9 cellular contexts compared by ENCODE assay signal in genomic region chr9:37146372-37146771, GRCh38. TPM values are rescaled to one million over a fixed set of nuclear protein-coding genes. Genes with fewer than 3 reads are reported as not detected.
A peak's percentile ranks its signal among the peaks of the same experiment; 100 is the strongest.
DNase-seq lines count a peak whose midpoint lies in the region; ATAC-seq, FAIRE-seq and TF ChIP-seq lines count a peak whose summit lies in the region.
"Had no signal": no experiment of that assay in that cellular context is flagged by ENCODE, and none has a peak within 500 bp of the region (broad histone marks: within the 10 kb centered on the region; RNA-seq: fewer than 3 reads in every experiment).

No MANE protein-coding gene starts in this region.

- no peak overlapping the region for H3K27ac ChIP-seq in KMS-11
- peak overlapping the region; percentile 82 for H3K27ac ChIP-seq in GM12878 (ENCODE audit: control insufficient read depth, insufficient read depth)
- no peak overlapping the region for H3K27ac ChIP-seq in upper lobe of right lung
- H3K27ac ChIP-seq in PC-3 (ENCODE audit: low read length) = no peak overlapping the region

- H3K4me2 ChIP-seq in KMS-11 = peak overlapping the region; percentile 42
- H3K4me2 ChIP-seq in GM12878 (ENCODE audit: control insufficient read depth, insufficient read depth) = peak overlapping the region; percentile 81
- no peak overlapping the region for H3K4me2 ChIP-seq in PC-3 (ENCODE audit: low read length)

- H3K4me1 Mint-ChIP-seq in activated naive CD4-positive, alpha-beta T cell treated with anti-CD3 and anti-CD28 coated beads for 36 hours (ENCODE audit: low read depth) = peaks cover 40% of the 10 kb centered on the region

- ATAC-seq in GM12878 (peak; percentile 61), upper lobe of right lung (no peak), GM21825 (IDR thresholded peaks at IDR 0.05; ENCODE audit: unreplicated experiment) (no peak), PC-3 (no peak), left lobe of liver (no peak)

- H3K36me3 Mint-ChIP-seq in activated naive CD4-positive, alpha-beta T cell treated with anti-CD3 and anti-CD28 coated beads for 36 hours (ENCODE audit: low read depth) = peaks cover 17% of the 10 kb centered on the region

- H3K79me2 ChIP-seq in KMS-11 (ENCODE audit: insufficient read depth, low read depth) (no peaks in the 10 kb centered on the region), GM12878 (ENCODE audit: control insufficient read depth, insufficient read depth, low read length) (peaks cover 71% of the 10 kb centered on the region), PC-3 (ENCODE audit: low read length) (no peaks in the 10 kb centered on the region)

- no peak for TF ChIP-seq POLR2A in GM12878 (IDR thresholded peaks at IDR 0.05; ENCODE audit: low read depth, low read length)

- H3K4me3 Mint-ChIP-seq in activated naive CD4-positive, alpha-beta T cell treated with anti-CD3 and anti-CD28 coated beads for 36 hours = peak overlapping the region; percentile 50

- CTCF ChIA-PET in activated naive CD4-positive, alpha-beta T cell treated with anti-CD3 and anti-CD28 coated beads for 36 hours (lab: Charles Lee) = interaction anchor here (0.7 to 1.1 kb wide), 3 partner anchors 33 to 111 kb away, joined by 3 read pairs; no protein-coding TSS in a partner anchor
- CTCF ChIA-PET in GM12878 (lab: Yijun Ruan, JAX) (interaction anchor here (0.7 to 2.0 kb wide), 8 partner anchors 8 to 273 kb away, joined by 3 to 7 read pairs (median 4); no protein-coding TSS in a partner anchor), PC-3 (lab: Charles Lee) (no interaction called here)

- H3K36me3 ChIP-seq in KMS-11 (ENCODE audit: insufficient read depth) = no peaks in the 10 kb centered on the region
- no peaks in the 10 kb centered on the region; a peak in 1 of 4 replicates for H3K36me3 ChIP-seq in GM12878 (ENCODE audit: control insufficient read depth in 2 of 2, insufficient read depth in 2 of 2, low read length in 1 of 2)
- H3K36me3 ChIP-seq in upper lobe of right lung = no peaks in the 10 kb centered on the region
- no peaks in the 10 kb centered on the region for H3K36me3 ChIP-seq in PC-3 (ENCODE audit: low read depth, low read length)

- peak overlapping the region; percentile 75 for H3K27ac Mint-ChIP-seq in activated naive CD4-positive, alpha-beta T cell treated with anti-CD3 and anti-CD28 coated beads for 36 hours

- H3K9me2 ChIP-seq in PC-3 (replicated peaks; ENCODE audit: low read length) = no peaks in the 10 kb centered on the region

- no peak for TF ChIP-seq RAD21 in GM12878 (IDR thresholded peaks at IDR 0.05; ENCODE audit: insufficient read depth, low read depth, low read length)

- WGBS in GM12878 (ENCODE audit: insufficient coverage, insufficient replicate concordance, low lambda C conversion rate, missing lambda C conversion rate) = 0% methylated on average over 2 of the region's 2 CpGs

- H2AFZ ChIP-seq in KMS-11 (ENCODE audit: low read depth) (no peak overlapping the region), GM12878 (ENCODE audit: control insufficient read depth, low read depth, low read length) (no peak overlapping the region), PC-3 (ENCODE audit: low read length) (no peak overlapping the region)

- H3K27me3 Mint-ChIP-seq in activated naive CD4-positive, alpha-beta T cell treated with anti-CD3 and anti-CD28 coated beads for 36 hours (ENCODE audit: low read depth) = no peaks in the 10 kb centered on the region

- H3K9ac ChIP-seq in KMS-11 (no peak overlapping the region), GM12878 (ENCODE audit: control insufficient read depth, insufficient read depth, low read length) (peak overlapping the region; percentile 24), PC-3 (ENCODE audit: low read length) (no peak overlapping the region)

- intact Hi-C loops in activated naive CD4-positive, alpha-beta T cell treated with anti-CD3 and anti-CD28 coated beads for 36 hours (cut with micrococcal nuclease) = loop anchor here (5.0 kb wide), 2 partner anchors 41 to 114 kb away; partner anchors contain the start of gene PAX5
- intact Hi-C loops in GM12878 (cut with micrococcal nuclease; ENCODE audit: unreplicated experiment) = loop anchor here (1.0 to 2.0 kb wide), 2 partner anchors 40 to 263 kb away; no protein-coding TSS in a partner anchor
- intact Hi-C loops in upper lobe of right lung (cut with DNase I) = no loop called here
- intact Hi-C loops in PC-3 (cut with micrococcal nuclease) = no loop called here

- H4K20me1 ChIP-seq in KMS-11 (ENCODE audit: insufficient read depth) (no peaks in the 10 kb centered on the region), GM12878 (ENCODE audit: control insufficient read depth, insufficient read depth) (no peaks in the 10 kb centered on the region), PC-3 (ENCODE audit: low read length) (0 out of 2 replicates have a peak, but pooled peaks cover 2% of the 10 kb centered on the region)

- H3K9me3 Mint-ChIP-seq in activated naive CD4-positive, alpha-beta T cell treated with anti-CD3 and anti-CD28 coated beads for 36 hours = no peaks in the 10 kb centered on the region

- H3K27me3 ChIP-seq in KMS-11 (ENCODE audit: insufficient read depth, low read depth) = no peaks in the 10 kb centered on the region
- H3K27me3 ChIP-seq in GM12878 (replicated peaks in 1 of 2; ENCODE audit: control insufficient read depth in 2 of 2, insufficient read depth in 2 of 2, low read length in 1 of 2) = no peaks in the 10 kb centered on the region
- H3K27me3 ChIP-seq in upper lobe of right lung = no peaks in the 10 kb centered on the region
- no peaks in the 10 kb centered on the region for H3K27me3 ChIP-seq in PC-3 (ENCODE audit: low read length)

- no peak for DNase-seq in activated naive CD4-positive, alpha-beta T cell treated with anti-CD3 and anti-CD28 coated beads for 36 hours
- no peak for DNase-seq in activated naive CD4-positive, alpha-beta T cell treated with anti-CD3 and anti-CD28 coated beads, Interleukin-2, amount 50 U/mL, for 16 hours
- DNase-seq in GM12878 (ENCODE audit: low read depth, low spot score) (peak; percentile 50), upper lobe of right lung (no peak), PC-3 (no peak), left lobe of liver (ENCODE audit: low spot score) (no peak)
- DNase-seq: activated CD4-positive, CD25-positive, alpha-beta regulatory T cell had no signal

- H3K4me3 ChIP-seq in KMS-11 (IDR thresholded peaks at IDR 0.05; ENCODE audit: insufficient read depth, low read depth, low read length) (no peak overlapping the region), GM12878 (peak overlapping the region; percentile 42), upper lobe of right lung (peak overlapping the region; percentile 9), PC-3 (ENCODE audit: low read length) (no peak overlapping the region)

- TF ChIP-seq EP300 in GM12878 (IDR thresholded peaks at IDR 0.05; ENCODE audit: borderline replicate concordance in 1 of 2, control insufficient read depth in 1 of 2, low read depth in 2 of 2, low read length in 2 of 2) = 0 out of 4 replicates have a peak, but pooled peaks have one; percentile 36 to 52

- SMC1A ChIA-PET in GM12878 (lab: Charles Lee; ENCODE audit: uncharacterized antibody, unreplicated experiment) = interaction anchor here (0.8 to 4.2 kb wide), 35 partner anchors 10 to 261 kb away, joined by 3 to 25 read pairs (median 7); partner anchors contain the start of gene ZCCHC7

- H3K4me1 ChIP-seq in KMS-11 (ENCODE audit: low read depth, poor library complexity, severe bottlenecking) (peaks cover 14% of the 10 kb centered on the region), GM12878 (ENCODE audit: control insufficient read depth, insufficient read depth, low read length) (peaks cover 15% of the 10 kb centered on the region; the same call in 1 of the 2 replicates), upper lobe of right lung (peaks cover 7% of the 10 kb centered on the region), PC-3 (ENCODE audit: insufficient read depth, low read length) (no peaks in the 10 kb centered on the region)

- in situ Hi-C loops in GM12878 (cut with MboI) = no loop called here

- POLR2A ChIA-PET in GM12878 (lab: Charles Lee) (interaction anchor here (1.0 to 2.1 kb wide), 13 partner anchors 9 to 151 kb away, joined by 3 to 9 read pairs (median 5); partner anchors contain the start of gene ZCCHC7), PC-3 (lab: Charles Lee; ENCODE audit: unreplicated experiment) (no interaction called here)

- H3K9me3 ChIP-seq in GM12878 (replicated peaks; ENCODE audit: control insufficient read depth, insufficient read depth, low read length) (no peaks in the 10 kb centered on the region; the same call in 2 of the 3 replicates), upper lobe of right lung (no peaks in the 10 kb centered on the region), PC-3 (ENCODE audit: low read length) (no peaks in the 10 kb centered on the region)

- BruUV-seq in GM12878 (replicated peaks; lab: Mats Ljungman, UMichigan) (no TSS peak), PC-3 (replicated peaks; lab: Mats Ljungman, UMichigan) (no TSS peak)

- FAIRE-seq in GM12878 (lab: Jason Lieb, UNC) = peak; percentile 75

- no peaks in the 10 kb centered on the region for H3F3A ChIP-seq in PC-3 (ENCODE audit: low read length, unreplicated experiment)

- RAD21 ChIA-PET in GM12878 (lab: Charles Lee; ENCODE audit: unreplicated experiment) = interaction anchor here (0.7 to 4.3 kb wide), 31 partner anchors 8 to 273 kb away, joined by 3 to 62 read pairs (median 5); partner anchors contain the start of gene ZCCHC7

- TF ChIP-seq CTCF in KMS-11 (conservative IDR thresholded peaks at IDR 0.05; ENCODE audit: low read depth, low read length) = no peak
- no peak for TF ChIP-seq CTCF in GM12878 (IDR thresholded peaks at IDR 0.05 in 2 of 3, conservative IDR thresholded peaks at IDR 0.05 in 1 of 3; ENCODE audit: control insufficient read depth in 2 of 3, extremely low read depth in 1 of 3, insufficient read depth in 1 of 3, low read depth in 3 of 3, low read length in 3 of 3)
- TF ChIP-seq CTCF in upper lobe of right lung (IDR thresholded peaks at IDR 0.05) = no peak
- TF ChIP-seq CTCF in PC-3 (conservative IDR thresholded peaks at IDR 0.05; ENCODE audit: low read depth, low read length) = no peak

RNA-seq across cellular contexts. Expression of gene ZCCHC7, which starts 26.0 kb away (rescaled TPM):
- 10 to 100 TPM; 28.8 to 29.1 TPM for total RNA-seq in activated naive CD4-positive, alpha-beta T cell treated with anti-CD3 and anti-CD28 coated beads for 36 hours
- 289 and 299 TPM in 2 replicates for total RNA-seq in GM12878 (2013; cell fraction: nucleolus; rRNA removed)
- total RNA-seq in GM12878 (2014; rRNA removed) = 42.9 and 48.0 TPM in 2 replicates
- 73.6 and 75.8 TPM in 2 replicates for total RNA-seq in GM12878 (2014; rRNA removed; fragmentation: Illumina TruSeq; extraction: Trizol)
- 45.8 and 49.9 TPM in 2 replicates for total RNA-seq in GM12878 (2021)
- polyA plus RNA-seq in GM12878 (2011; ENCODE audit: low read depth) = 22.6 TPM
- polyA plus RNA-seq in GM12878 (2011; rRNA removed) = 178 and 200 TPM in 2 replicates
- polyA plus RNA-seq in GM12878 (2011; cell fraction: cytosol; rRNA removed) = 140 and 169 TPM in 2 replicates
- polyA plus RNA-seq in GM12878 (2011; cell fraction: nucleus; rRNA removed) = 86.0 and 107 TPM in 2 replicates
- 33.6 and 39.7 TPM in 2 replicates for polyA plus RNA-seq in GM12878 (2012)
- polyA plus RNA-seq in GM12878 (2014; fragmentation: Illumina TruSeq; extraction: Trizol) = 87.6 and 112 TPM in 2 replicates
- polyA plus RNA-seq in GM12878 (2014; fragmentation: Nextera tagmentation; extraction: Ambion mirVana) = 10 to 100 TPM; 58.6 to 60.8 TPM
- polyA plus RNA-seq in GM12878 (2014; rRNA removed) = 34.2 and 45.1 TPM in 2 replicates
- 10 to 100 TPM; 46.2 to 48.1 TPM for polyA plus RNA-seq in GM12878 (2016; fragmentation: Nextera tagmentation; extraction: Ambion mirVana)
- 214 and 217 TPM in 2 replicates for polyA minus RNA-seq in GM12878 (2011; rRNA and poly(A)+ RNA removed)
- polyA minus RNA-seq in GM12878 (2011; cell fraction: cytosol; rRNA and poly(A)+ RNA removed) = 55.5 and 64.1 TPM in 2 replicates
- 75.1 and 94.9 TPM in 2 replicates for polyA minus RNA-seq in GM12878 (2011; cell fraction: nucleus; rRNA and poly(A)+ RNA removed)
- total RNA-seq in upper lobe of right lung = 20.9 TPM
- 6.5 and 9.1 TPM in 2 replicates for total RNA-seq in PC-3 (2014; rRNA removed)
- total RNA-seq in left lobe of liver = 6.5 TPM

Comparison
In these comparisons a context has a peak if more than half of its experiments do, and no peak if none do; other contexts are left out.
1. H3K4me3 ChIP-seq: peak in GM12878 (single experiment) and upper lobe of right lung (single experiment); none in KMS-11 (single experiment) and PC-3 (single experiment).
2. intact Hi-C loops: an anchor here in activated naive CD4-positive, alpha-beta T cell treated with anti-CD3 and anti-CD28 coated beads for 36 hours (5.0 kb wide) and GM12878 (1.0 to 2.0 kb wide); none called in upper lobe of right lung and PC-3.